24 cellular contexts compared by ENCODE assay signal in genomic region chr18:7919565-7919964, GRCh38.
"Had no signal": no experiment of that assay in that cellular context is flagged by ENCODE, and none has a peak within 500 bp of the region (broad histone marks: within the 10 kb centered on the region; RNA-seq: fewer than 3 reads in every experiment).

No MANE protein-coding gene starts in this region.

- H3K4me3 Mint-ChIP-seq: effector memory CD8-positive, alpha-beta T cell; immature natural killer cell; natural killer cell; stimulated activated naive CD8-positive, alpha-beta T cell treated with anti-CD3 and anti-CD28 coated beads, Interleukin-15, amount 100 ng/mL, for 72 hours had no signal

- H3K27ac Mint-ChIP-seq: effector memory CD8-positive, alpha-beta T cell; natural killer cell; stimulated activated naive CD8-positive, alpha-beta T cell treated with anti-CD3 and anti-CD28 coated beads, Interleukin-15, amount 100 ng/mL, for 72 hours had no signal

- H3K9me3 ChIP-seq: esophagus squamous epithelium, lower lobe of right lung, pancreas, suprapubic skin, upper lobe of right lung, vagina had no signal

- H3K27me3 ChIP-seq: esophagus squamous epithelium, pancreas, suprapubic skin, transverse colon, upper lobe of right lung, vagina had no signal

- H3K27me3 Mint-ChIP-seq: effector memory CD8-positive, alpha-beta T cell; stimulated activated naive CD8-positive, alpha-beta T cell treated with anti-CD3 and anti-CD28 coated beads, Interleukin-15, amount 100 ng/mL, for 72 hours had no signal

- H3K4me1 Mint-ChIP-seq: immature natural killer cell; natural killer cell; stimulated activated naive CD8-positive, alpha-beta T cell treated with anti-CD3 and anti-CD28 coated beads, Interleukin-15, amount 100 ng/mL, for 72 hours had no signal

- H3K4me1 ChIP-seq: suprapubic skin, vagina had no signal

- ATAC-seq: effector memory CD8-positive, alpha-beta T cell; left ventricle myocardium superior; lower lobe of right lung; natural killer cell; pancreas; sciatic nerve; stimulated activated naive CD8-positive, alpha-beta T cell treated with anti-CD3 and anti-CD28 coated beads, Interleukin-15, amount 100 ng/mL, for 72 hours; upper lobe of right lung had no signal

- H3K36me3 Mint-ChIP-seq: immature natural killer cell had no signal

- H3K27ac ChIP-seq: esophagus squamous epithelium, lower lobe of right lung, pancreas, suprapubic skin, transverse colon, upper lobe of right lung, vagina had no signal

- H3K36me3 ChIP-seq: esophagus squamous epithelium, lower lobe of right lung, pancreas, suprapubic skin, transverse colon, upper lobe of right lung, vagina had no signal

- DNase-seq: cortex of kidney; effector memory CD8-positive, alpha-beta T cell; erythroblast; esophagus squamous epithelium; hypothalamus; immature natural killer cell; left ventricle myocardium superior; lower lobe of right lung; natural killer cell; occipital lobe; pancreas; retina; stimulated activated CD4-positive, alpha-beta T cell treated with anti-CD3 and anti-CD28 coated beads, Interleukin-12 subunit alpha, Interleukin-12 subunit beta, amount 100 ng/mL, for 4 hours; stimulated activated CD4-positive, alpha-beta T cell treated with anti-CD3 and anti-CD28 coated beads, Interleukin-1b, Interleukin-23, amount 100 ng/mL, for 48 hours; stimulated activated CD4-positive, alpha-beta T cell treated with anti-CD3 and anti-CD28 coated beads, Interleukin-4, amount 100 ng/mL, for 1 hour; stimulated activated CD8-positive, alpha-beta memory T cell treated with anti-CD3 and anti-CD28 coated beads, Interleukin-4, amount 100 ng/mL, for 48 hours; stimulated activated naive CD4-positive, alpha-beta T cell; stimulated activated naive CD8-positive, alpha-beta T cell treated with anti-CD3 and anti-CD28 coated beads, Interleukin-15, amount 100 ng/mL, for 72 hours; transverse colon; upper lobe of right lung had no signal

- H3K4me3 ChIP-seq: esophagus squamous epithelium, lower lobe of right lung, pancreas, smooth muscle cell, suprapubic skin, transverse colon, upper lobe of right lung, vagina had no signal

- H3K9me3 Mint-ChIP-seq: stimulated activated naive CD8-positive, alpha-beta T cell treated with anti-CD3 and anti-CD28 coated beads, Interleukin-15, amount 100 ng/mL, for 72 hours had no signal
